Comparison of ENCODE assay signal across 10 cellular contexts in genomic region chr17:51036084-51036483, GRCh38.
DNase-seq lines count a peak whose midpoint lies in the region; ATAC-seq and TF ChIP-seq lines count a peak whose summit lies in the region.
"Had no signal": no experiment of that assay in that cellular context is flagged by ENCODE, and none has a peak within 500 bp of the region (broad histone marks: within the 10 kb centered on the region; RNA-seq: fewer than 3 reads in every experiment).

No MANE protein-coding gene starts in this region.

- H3K27ac ChIP-seq in neutrophil: peak overlapping the region; percentile 65

- H3K36me3 Mint-ChIP-seq in central memory CD8-positive, alpha-beta T cell (ENCODE audit: insufficient read depth): peaks cover 10% of the 10 kb centered on the region

- peaks cover 9% of the 10 kb centered on the region for H3K4me1 Mint-ChIP-seq in central memory CD8-positive, alpha-beta T cell

- no peaks in the 10 kb centered on the region for H3K27me3 Mint-ChIP-seq in central memory CD8-positive, alpha-beta T cell
- H3K27me3 Mint-ChIP-seq: stimulated activated naive CD8-positive, alpha-beta T cell treated with anti-CD3 and anti-CD28 coated beads, Interleukin-15, amount 100 ng/mL, for 72 hours had no signal

- no peak overlapping the region for H3K4me3 Mint-ChIP-seq in central memory CD8-positive, alpha-beta T cell
- H3K4me3 Mint-ChIP-seq: stimulated activated naive CD8-positive, alpha-beta T cell treated with anti-CD3 and anti-CD28 coated beads, Interleukin-15, amount 100 ng/mL, for 72 hours had no signal

- DNase-seq in GF-D8 (lab: John Stamatoyannopoulos, UW) (peak; percentile 31), NB4 (ENCODE audit: low read depth) (peak; percentile 18), foreskin melanocyte (no peak), activated gamma-delta T cell (lab: John Stamatoyannopoulos, UW) (no peak), DMS79 (lab: John Stamatoyannopoulos, UW) (no peak), T-helper 2 cell (no peak)
- DNase-seq in central memory CD8-positive, alpha-beta T cell (ENCODE audit: low spot score in 2 of 2): no peak
- DNase-seq: NCI-H2171 treated with DMSO at 0.1 percent for 48 hours; stimulated activated naive CD8-positive, alpha-beta T cell treated with anti-CD3 and anti-CD28 coated beads, Interleukin-15, amount 100 ng/mL, for 72 hours had no signal

- H3K4me1 ChIP-seq in neutrophil (ENCODE audit: control insufficient read depth in 1 of 2, insufficient read depth in 1 of 2, low read depth in 1 of 2, low read length in 1 of 2): peaks cover 5 to 16% of the 10 kb centered on the region in 2 experiments

- no peak for ATAC-seq in central memory CD8-positive, alpha-beta T cell (replicated peaks; ENCODE audit: extremely low read depth, poor library complexity, severe bottlenecking)
- ATAC-seq: stimulated activated naive CD8-positive, alpha-beta T cell treated with anti-CD3 and anti-CD28 coated beads, Interleukin-15, amount 100 ng/mL, for 72 hours had no signal

- TF ChIP-seq POLR2A in NB4 (IDR thresholded peaks at IDR 0.05; ENCODE audit: extremely low read depth, insufficient read length): no peak

- peaks cover 44% of the 10 kb centered on the region for H3K36me3 ChIP-seq in neutrophil

- no peaks in the 10 kb centered on the region for H3K9me3 ChIP-seq in neutrophil

- H3K9me3 Mint-ChIP-seq in central memory CD8-positive, alpha-beta T cell: no peaks in the 10 kb centered on the region
- H3K9me3 Mint-ChIP-seq: stimulated activated naive CD8-positive, alpha-beta T cell treated with anti-CD3 and anti-CD28 coated beads, Interleukin-15, amount 100 ng/mL, for 72 hours had no signal

- H3K4me3 ChIP-seq in NB4 (ENCODE audit: low read depth, low read length) (no peak overlapping the region), neutrophil (ENCODE audit: low read depth in 1 of 2, low read length in 1 of 2) (no peak overlapping the region)

- peak overlapping the region; percentile 0 for H3K27ac Mint-ChIP-seq in central memory CD8-positive, alpha-beta T cell (ENCODE audit: low read depth)
- H3K27ac Mint-ChIP-seq: stimulated activated naive CD8-positive, alpha-beta T cell treated with anti-CD3 and anti-CD28 coated beads, Interleukin-15, amount 100 ng/mL, for 72 hours had no signal

- TF ChIP-seq CTCF in NB4 (IDR thresholded peaks at IDR 0.05; ENCODE audit: low read depth, low read length) (no peak), neutrophil (IDR thresholded peaks at IDR 0.05) (no peak)

- H3K27me3 ChIP-seq in neutrophil: no peaks in the 10 kb centered on the region

Comparison
In these comparisons a context has a peak if more than half of its experiments do, and no peak if none do; other contexts are left out.
1. DNase-seq: peak in GF-D8 (single experiment) and NB4 (single experiment); none in central memory CD8-positive, alpha-beta T cell (0 of 2), foreskin melanocyte (single experiment), activated gamma-delta T cell (single experiment), DMS79 (single experiment) and T-helper 2 cell (0 of 5).